23 cellular contexts compared by ENCODE assay signal in the genomic region with DNA sequence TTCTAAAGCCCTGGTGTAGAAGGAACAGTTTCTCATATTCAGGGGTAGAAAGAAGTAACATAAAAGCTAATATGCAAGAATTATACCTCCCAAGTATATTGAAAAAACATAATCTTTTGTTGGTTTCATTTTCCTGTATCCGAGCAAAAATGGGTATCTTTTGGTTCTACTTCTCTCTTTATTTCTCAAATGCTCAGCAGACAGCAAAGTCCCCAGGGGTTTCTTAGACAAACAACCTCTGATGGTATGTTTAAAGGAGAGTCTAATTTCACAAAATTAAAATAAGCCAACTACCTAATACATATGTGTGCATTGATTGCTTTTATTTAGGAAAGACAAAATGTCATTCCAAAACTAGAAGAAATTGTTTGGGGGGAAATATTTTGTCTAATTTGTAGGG.
"Had no signal": no experiment of that assay in that cellular context is flagged by ENCODE, and none has a peak within 500 bp of the region (broad histone marks: within the 10 kb centered on the region; RNA-seq: fewer than 3 reads in every experiment).

No MANE protein-coding gene starts in this region.

- H3K4me1 ChIP-seq: lower lobe of right lung, parathyroid adenoma, right lobe of liver, thyroid gland had no signal

- ATAC-seq: effector memory CD8-positive, alpha-beta T cell; left ventricle myocardium superior; lower lobe of right lung; natural killer cell; right lobe of liver had no signal

- H3K79me2 ChIP-seq: parathyroid adenoma had no signal

- H3K27me3 ChIP-seq: esophagus squamous epithelium, neutrophil, right lobe of liver, stomach, thyroid gland, vagina had no signal

- H3K36me3 Mint-ChIP-seq: natural killer cell had no signal

- H2AFZ ChIP-seq: parathyroid adenoma had no signal

- H3K27me3 Mint-ChIP-seq: progenitor cell of endocrine pancreas had no signal

- H3K9me3 ChIP-seq: esophagus squamous epithelium, lower lobe of right lung, neutrophil, right lobe of liver, stomach, thyroid gland, vagina had no signal

- H3K36me3 ChIP-seq: esophagus squamous epithelium, lower lobe of right lung, neutrophil, right lobe of liver, stomach, thyroid gland, vagina had no signal

- H3K4me1 Mint-ChIP-seq: natural killer cell had no signal

- H3K27ac Mint-ChIP-seq: effector memory CD8-positive, alpha-beta T cell; natural killer cell; progenitor cell of endocrine pancreas had no signal

- H3K9me3 Mint-ChIP-seq: effector memory CD8-positive, alpha-beta T cell; natural killer cell had no signal

- DNase-seq: cortex of kidney; effector memory CD8-positive, alpha-beta T cell; erythroblast; esophagus squamous epithelium; foreskin melanocyte; head of caudate nucleus; left ventricle myocardium superior; lower lobe of right lung; natural killer cell; right lobe of liver; small intestine; stimulated activated CD4-positive, alpha-beta T cell treated with anti-CD3 and anti-CD28 coated beads, Interleukin-15, amount 100 ng/mL, for 24 hours; stimulated activated CD4-positive, alpha-beta T cell treated with anti-CD3 and anti-CD28 coated beads, Interleukin-2, amount 100 ng/mL, for 48 hours; stimulated activated CD8-positive, alpha-beta memory T cell treated with anti-CD3 and anti-CD28 coated beads, Interleukin-4, amount 100 ng/mL, for 48 hours; stimulated activated naive CD4-positive, alpha-beta T cell treated with Interleukin-2 at 50 U/mL for 16 hours; stomach; thyroid gland; trophoblast cell had no signal

- H3K27ac ChIP-seq: esophagus squamous epithelium, lower lobe of right lung, neutrophil, parathyroid adenoma, right lobe of liver, stomach, thyroid gland, vagina had no signal

- H3K4me3 ChIP-seq: esophagus squamous epithelium, lower lobe of right lung, right lobe of liver, stomach, thyroid gland, vagina had no signal

- H3K4me3 Mint-ChIP-seq: effector memory CD8-positive, alpha-beta T cell; natural killer cell; neural crest cell had no signal

- H3K9ac ChIP-seq: parathyroid adenoma had no signal
